Comparison of ENCODE assay signal across 8 cellular contexts in genomic region chr12:11649413-11650278, GRCh38. TPM values are rescaled to one million over a fixed set of nuclear protein-coding genes. Genes with fewer than 3 reads are reported as not detected.
DNase-seq lines count a peak whose midpoint lies in the region; ATAC-seq and TF ChIP-seq lines count a peak whose summit lies in the region.

Gene ETV6 (plus strand): TSS chr12:11649674. CDS start chr12:11650128, 454 bp downstream.

- peaks cover 21% of the 10 kb centered on the region; the same call in 1 of the 2 replicates for H4K20me1 ChIP-seq in DND-41 (ENCODE audit: insufficient read depth, low read length)

- no peak for TF ChIP-seq EP300 in stomach (IDR thresholded peaks at IDR 0.05)

- H3K27me3 Mint-ChIP-seq in nephron (ENCODE audit: low read depth): no peaks in the 10 kb centered on the region

- H3K27ac Mint-ChIP-seq in nephron: peak within 1 kb of the TSS; percentile 99

- TF ChIP-seq CTCF in DND-41 (IDR thresholded peaks at IDR 0.05; ENCODE audit: borderline replicate concordance, extremely low read depth, low read length, poor library complexity, severe bottlenecking): peak; percentile 2
- TF ChIP-seq CTCF in RWPE2 (IDR thresholded peaks at IDR 0.05; ENCODE audit: poor library complexity, severe bottlenecking): no peak
- no peak for TF ChIP-seq CTCF in nephron (IDR thresholded peaks at IDR 0.05; ENCODE audit: unreplicated experiment in 3 of 3)
- TF ChIP-seq CTCF in stomach (IDR thresholded peaks at IDR 0.05): no peak

- peaks cover 36% of the 10 kb centered on the region for H3K4me1 ChIP-seq in DND-41 (ENCODE audit: insufficient read depth, low read length)
- H3K4me1 ChIP-seq in RWPE2 (ENCODE audit: insufficient read depth, poor library complexity, severe bottlenecking): peaks cover 3% of the 10 kb centered on the region
- H3K4me1 ChIP-seq in stomach: peaks cover 22 to 47% (median 37%) of the 10 kb centered on the region in 4 donors

- DNase-seq in DND-41 (peak; percentile 86), KG1 (lab: John Stamatoyannopoulos, UW) (peak; percentile 17), RWPE2 (ENCODE audit: low spot score) (no peak), fibroblast of the conjunctiva (ENCODE audit: low read depth) (peak; percentile 88), stomach (peak; percentile 73)
- DNase-seq in activated effector memory CD4-positive, alpha-beta T cell treated with anti-CD3 and anti-CD28 coated beads, Interleukin-2, amount 50 U/mL, for 16 hours: peak; percentile 90

- peak within 1 kb of the TSS; percentile 67 for H2AFZ ChIP-seq in DND-41 (ENCODE audit: low read depth, low read length)

- H3K9me3 Mint-ChIP-seq in nephron: peaks cover 9% of the 10 kb centered on the region

- no peaks in the 10 kb centered on the region for H3K36me3 ChIP-seq in DND-41 (ENCODE audit: insufficient read depth, low read length)
- no peaks in the 10 kb centered on the region for H3K36me3 ChIP-seq in RWPE2 (ENCODE audit: low read depth)
- no peaks in the 10 kb centered on the region for H3K36me3 ChIP-seq in stomach

- 0 to 1% (median 1%) methylated on average over 33 to 85 of the region's 85 CpGs for WGBS in stomach, 5 donors

- ATAC-seq in DND-41 (ENCODE audit: insufficient read depth, low read depth) (peak; percentile 52), GM21723 (IDR thresholded peaks at IDR 0.05; ENCODE audit: unreplicated experiment) (peak; percentile 47), RWPE2 (ENCODE audit: low read depth) (peak; percentile 32; the same call in 2 of the 3 replicates)

- peaks cover 37% of the 10 kb centered on the region for H3K4me1 Mint-ChIP-seq in nephron

- peak within 1 kb of the TSS; percentile 63 to 80 for H3K4me3 ChIP-seq in DND-41 (ENCODE audit: low read depth in 1 of 2, low read length in 2 of 2)
- peak within 1 kb of the TSS; percentile 82 for H3K4me3 ChIP-seq in RWPE2 (ENCODE audit: severe bottlenecking)
- H3K4me3 ChIP-seq in stomach: peak within 1 kb of the TSS; percentile 68 to 89 (median 76)

- no peaks in the 10 kb centered on the region for H3K27me3 ChIP-seq in DND-41 (ENCODE audit: insufficient read depth, low read length, poor library complexity)
- H3K27me3 ChIP-seq in RWPE2 (ENCODE audit: insufficient read depth, poor library complexity, severe bottlenecking): no peaks in the 10 kb centered on the region
- no peaks in the 10 kb centered on the region for H3K27me3 ChIP-seq in stomach

- H3K4me3 Mint-ChIP-seq in nephron: peak within 1 kb of the TSS; percentile 85 to 98 (median 94)

- peak within 1 kb of the TSS; percentile 88 for H3K9ac ChIP-seq in DND-41 (ENCODE audit: low read depth, low read length)

- H3K9me3 ChIP-seq in DND-41 (ENCODE audit: insufficient read depth, low read length, severe bottlenecking): no peaks in the 10 kb centered on the region
- no peaks in the 10 kb centered on the region for H3K9me3 ChIP-seq in RWPE2 (ENCODE audit: severe bottlenecking)
- no peaks in the 10 kb centered on the region for H3K9me3 ChIP-seq in stomach

- no peaks in the 10 kb centered on the region for H3K36me3 Mint-ChIP-seq in nephron (ENCODE audit: low read depth)

- intact Hi-C loops in stomach (cut with DNase I; ENCODE audit: low total_unique reads): no loop called here

- peak within 1 kb of the TSS; percentile 97 for H3K27ac ChIP-seq in DND-41 (ENCODE audit: low read length)
- H3K27ac ChIP-seq in RWPE2 (ENCODE audit: poor library complexity, severe bottlenecking): peak within 1 kb of the TSS; percentile 97
- peak within 1 kb of the TSS; percentile 96 to 99 (median 98) for H3K27ac ChIP-seq in stomach

- peak within 1 kb of the TSS; percentile 63 for H3K4me2 ChIP-seq in DND-41 (ENCODE audit: insufficient read depth, low read length)

- no peak for TF ChIP-seq POLR2A in stomach (IDR thresholded peaks at IDR 0.05)

- peaks cover 49% of the 10 kb centered on the region for H3K79me2 ChIP-seq in DND-41 (ENCODE audit: insufficient read depth, low read length)

RNA-seq across cellular contexts. Expression of gene ETV6, which starts in this region (rescaled TPM):
- 10 to 100 TPM; 11.6 to 60.3 (median 19.1) TPM for total RNA-seq in stomach
- 1 to 10 TPM; 4.1 to 7.3 (median 4.4) TPM for polyA plus RNA-seq in stomach
